17 cellular contexts compared by ENCODE assay signal in genomic region chr17:76929148-76929547, GRCh38.
"Had no signal": no experiment of that assay in that cellular context is flagged by ENCODE, and none has a peak within 500 bp of the region (broad histone marks: within the 10 kb centered on the region; RNA-seq: fewer than 3 reads in every experiment).

No MANE protein-coding gene starts in this region.

- H3K27me3 ChIP-seq: dorsolateral prefrontal cortex had no signal

- H3K36me3 ChIP-seq: esophagus muscularis mucosa, gastroesophageal sphincter, heart right ventricle, left lung, lower lobe of right lung had no signal

- H3K27ac ChIP-seq: coronary artery, esophagus muscularis mucosa, foreskin keratinocyte, gastroesophageal sphincter, heart right ventricle, left lung, lower lobe of right lung had no signal

- H3K4me1 ChIP-seq: foreskin keratinocyte, left lung, lower lobe of right lung had no signal

- ATAC-seq: foreskin keratinocyte, gastroesophageal sphincter, heart right ventricle, left cardiac atrium, left lung, left ventricle myocardium superior, lower lobe of right lung had no signal

- H3K4me3 ChIP-seq: coronary artery, dorsolateral prefrontal cortex, esophagus muscularis mucosa, gastroesophageal sphincter, heart right ventricle, left lung, lower lobe of right lung had no signal

- DNase-seq: dermis blood vessel endothelial cell; dorsolateral prefrontal cortex; effector CD4-positive, alpha-beta T cell; effector memory CD4-positive, alpha-beta T cell; foreskin keratinocyte; head of caudate nucleus; heart right ventricle; hippocampal formation; left cardiac atrium; left ventricle myocardium superior; lower lobe of right lung; mesenchymal stem cell; midbrain had no signal

- H3K9me3 ChIP-seq: esophagus muscularis mucosa, gastroesophageal sphincter, heart right ventricle, left lung, lower lobe of right lung had no signal
